21 cellular contexts compared by ENCODE assay signal in genomic region chr22:26552466-26552865, GRCh38. TPM values are rescaled to one million over a fixed set of nuclear protein-coding genes. Genes with fewer than 3 reads are reported as not detected.
DNase-seq lines count a peak whose midpoint lies in the region; ATAC-seq and TF ChIP-seq lines count a peak whose summit lies in the region.
"Had no signal": no experiment of that assay in that cellular context is flagged by ENCODE, and none has a peak within 500 bp of the region (broad histone marks: within the 10 kb centered on the region; RNA-seq: fewer than 3 reads in every experiment).

No MANE protein-coding gene starts in this region.

- H3K9me3 Mint-ChIP-seq in CD4-positive, alpha-beta T cell = no peaks in the 10 kb centered on the region
- H3K9me3 Mint-ChIP-seq: mesothelial cell of epicardium had no signal

- peak overlapping the region; percentile 19 for H3K4me2 ChIP-seq in OCI-LY1 (ENCODE audit: low read length)
- H3K4me2 ChIP-seq in fibroblast of lung (ENCODE audit: extremely low read depth, insufficient read depth, low read length) = no peak overlapping the region

- no peaks in the 10 kb centered on the region for H3K9me3 ChIP-seq in OCI-LY1 (ENCODE audit: low read length)
- no peaks in the 10 kb centered on the region for H3K9me3 ChIP-seq in fibroblast of lung (ENCODE audit: control insufficient read depth, insufficient read depth, low read depth, low read length)
- no peaks in the 10 kb centered on the region for H3K9me3 ChIP-seq in psoas muscle
- no peaks in the 10 kb centered on the region for H3K9me3 ChIP-seq in CD4-positive, alpha-beta T cell (ENCODE audit: control insufficient read depth, low read length)
- H3K9me3 ChIP-seq: heart right ventricle had no signal

- ATAC-seq in psoas muscle = no peak
- ATAC-seq in CD4-positive, alpha-beta T cell (ENCODE audit: poor library complexity) = no peak
- ATAC-seq: heart right ventricle, Panc1, right cardiac atrium had no signal

- POLR2A ChIA-PET in CD4-positive, alpha-beta T cell (lab: Charles Lee) = interaction anchor here (0.5 kb wide), 1 partner anchor 119 kb away, joined by 4 read pairs; no protein-coding TSS in a partner anchor

- 0 out of 2 replicates have a peak, but pooled peaks cover 3% of the 10 kb centered on the region for H3F3A ChIP-seq in OCI-LY1 (ENCODE audit: insufficient read depth, low read length)

- H3K36me3 ChIP-seq in OCI-LY1 (ENCODE audit: insufficient read depth, low read length) (peaks cover 12% of the 10 kb centered on the region), fibroblast of lung (ENCODE audit: control insufficient read depth, insufficient read depth, low read length) (no peaks in the 10 kb centered on the region), psoas muscle (ENCODE audit: insufficient read depth in 1 of 2, low read depth in 1 of 2) (no peaks in the 10 kb centered on the region)
- H3K36me3 ChIP-seq: heart right ventricle had no signal

- H3K4me1 Mint-ChIP-seq in CD4-positive, alpha-beta T cell (ENCODE audit: low read depth) = peaks cover 8% of the 10 kb centered on the region

- H3K27me3 ChIP-seq in OCI-LY1 (ENCODE audit: insufficient read depth, low read length) (no peaks in the 10 kb centered on the region), fibroblast of lung (ENCODE audit: control insufficient read depth, insufficient read depth, low read length) (no peaks in the 10 kb centered on the region), psoas muscle (ENCODE audit: insufficient read depth in 3 of 3, low read length in 2 of 3) (no peaks in the 10 kb centered on the region)
- H3K27me3 ChIP-seq in CD4-positive, alpha-beta T cell (ENCODE audit: control insufficient read depth, insufficient read depth, low read length) = no peaks in the 10 kb centered on the region
- H3K27me3 ChIP-seq: heart right ventricle had no signal

- 53 to 78% (median 66%) methylated on average over 9 to 10 of the region's 10 CpGs for WGBS in psoas muscle, 3 donors

- CTCF ChIA-PET in CD4-positive, alpha-beta T cell (lab: Charles Lee) = interaction anchor here (0.7 kb wide), 1 partner anchor 121 kb away, joined by 3 read pairs; no protein-coding TSS in a partner anchor

- no peak overlapping the region for H2AFZ ChIP-seq in OCI-LY1 (ENCODE audit: low read length)
- no peak overlapping the region for H2AFZ ChIP-seq in fibroblast of lung (ENCODE audit: low read length)

- H3K9me2 ChIP-seq in OCI-LY1 (ENCODE audit: low read depth, low read length) = no peaks in the 10 kb centered on the region

- H3K9ac ChIP-seq in OCI-LY1 (ENCODE audit: low read length) (no peak overlapping the region), fibroblast of lung (ENCODE audit: insufficient read depth, low read length) (no peak overlapping the region)

- no peaks in the 10 kb centered on the region for H3K36me3 Mint-ChIP-seq in CD4-positive, alpha-beta T cell (ENCODE audit: low read depth)
- H3K36me3 Mint-ChIP-seq: mesothelial cell of epicardium had no signal

- H3K27me3 Mint-ChIP-seq in CD4-positive, alpha-beta T cell = no peaks in the 10 kb centered on the region
- H3K27me3 Mint-ChIP-seq: activated CD4-positive, alpha-beta T cell treated with anti-CD3 and anti-CD28 coated beads, Interleukin-2, amount 10 ng/mL, durations not matched to agents 7 days and 5 days had no signal

- H4K20me1 ChIP-seq in OCI-LY1 (ENCODE audit: insufficient read depth, low read length) (no peaks in the 10 kb centered on the region), fibroblast of lung (ENCODE audit: control insufficient read depth, extremely low read depth, insufficient read depth, low read length) (no peaks in the 10 kb centered on the region)

- H3K4me3 ChIP-seq in OCI-LY1 (ENCODE audit: low read depth, low read length, poor library complexity, severe bottlenecking) (no peak overlapping the region), fibroblast of lung (replicated peaks in 1 of 4; ENCODE audit: control extremely low read depth in 1 of 4, insufficient read depth in 1 of 4, low read depth in 3 of 4, low read length in 4 of 4) (no peak overlapping the region), psoas muscle (no peak overlapping the region)
- H3K4me3 ChIP-seq: heart right ventricle had no signal

- DNase-seq in EL = peak; percentile 38
- DNase-seq in fibroblast of lung (ENCODE audit: low read depth in 2 of 2) = peak; percentile 35 to 54
- DNase-seq in psoas muscle = no peak
- no peak for DNase-seq in erythroblast (lab: John Stamatoyannopoulos, UW)
- DNase-seq in cerebellar nuclear complex (lab: John Stamatoyannopoulos, UW) = no peak
- DNase-seq in CD4-positive, alpha-beta T cell = no peak
- DNase-seq in activated CD4-positive, alpha-beta T cell treated with anti-CD3 and anti-CD28 coated beads, Interleukin-2, amount 50 U/mL, for 1 hour = no peak
- DNase-seq: activated CD4-positive, alpha-beta T cell treated with anti-CD3 and anti-CD28 coated beads, Interleukin-2, amount 10 ng/mL, durations not matched to agents 7 days and 5 days; activated naive CD4-positive, alpha-beta T cell; aorta; Calu3; cortex of kidney; GF-D8; heart right ventricle; KBM-7; NCI-H1092; right cardiac atrium; stimulated activated CD4-positive, alpha-beta T cell treated with anti-CD3 and anti-CD28 coated beads, Interleukin-1b, Interleukin-23, amount 100 ng/mL, for 48 hours had no signal

- peak overlapping the region; percentile 94 for H3K27ac ChIP-seq in OCI-LY1 (ENCODE audit: low read depth, low read length, poor library complexity, severe bottlenecking)
- H3K27ac ChIP-seq in fibroblast of lung (ENCODE audit: insufficient read depth, low read length) = peak overlapping the region; percentile 90
- peak overlapping the region; percentile 76 for H3K27ac ChIP-seq in psoas muscle
- H3K27ac ChIP-seq in CD4-positive, alpha-beta T cell (ENCODE audit: low read depth, low read length) = no peak overlapping the region

- TF ChIP-seq POLR2A in erythroblast (IDR thresholded peaks at IDR 0.05; ENCODE audit: low read length) = no peak

- H3K79me2 ChIP-seq in OCI-LY1 (ENCODE audit: insufficient read depth, low read length) = peaks cover 7% of the 10 kb centered on the region
- H3K79me2 ChIP-seq in fibroblast of lung (ENCODE audit: control insufficient read depth, insufficient read depth, low read length) = peaks cover 12% of the 10 kb centered on the region

- TF ChIP-seq CTCF in OCI-LY1 (IDR thresholded peaks at IDR 0.05; ENCODE audit: low read length) (no peak), fibroblast of lung (conservative IDR thresholded peaks at IDR 0.05 in 1 of 2, IDR thresholded peaks at IDR 0.05 in 1 of 2; ENCODE audit: low read depth in 1 of 2, low read length in 2 of 2) (no peak), psoas muscle (IDR thresholded peaks at IDR 0.05) (no peak)
- no peak for TF ChIP-seq CTCF in CD4-positive, alpha-beta T cell (IDR thresholded peaks at IDR 0.05)

- intact Hi-C loops in psoas muscle (cut with DNase I) = loop anchor here in 1 of 2 donors (5.0 kb wide), 1 partner anchor 35 kb away; no protein-coding TSS in a partner anchor
- intact Hi-C loops in CD4-positive, alpha-beta T cell (cut with DNase I, micrococcal nuclease) = no loop called here

- H3K4me1 ChIP-seq in OCI-LY1 (ENCODE audit: insufficient read depth, low read length, severe bottlenecking) (peaks cover 87% of the 10 kb centered on the region), fibroblast of lung (ENCODE audit: control insufficient read depth, extremely low read depth, insufficient read depth, low read length) (peaks cover 19% of the 10 kb centered on the region), psoas muscle (peaks cover 75% of the 10 kb centered on the region)

- no peak overlapping the region for H3K4me3 Mint-ChIP-seq in CD4-positive, alpha-beta T cell
- H3K4me3 Mint-ChIP-seq: activated CD4-positive, alpha-beta T cell treated with anti-CD3 and anti-CD28 coated beads, Interleukin-2, amount 10 ng/mL, durations not matched to agents 7 days and 5 days; mesothelial cell of epicardium had no signal

- H3K27ac Mint-ChIP-seq in CD4-positive, alpha-beta T cell = no peak overlapping the region
- H3K27ac Mint-ChIP-seq: activated CD4-positive, alpha-beta T cell treated with anti-CD3 and anti-CD28 coated beads, Interleukin-2, amount 10 ng/mL, durations not matched to agents 7 days and 5 days; mesothelial cell of epicardium had no signal

RNA-seq across cellular contexts. Expression of gene TPST2, which starts 37.5 kb away (rescaled TPM):
- total RNA-seq in fibroblast of lung (17.7 and 35.0 TPM in 2 replicates), psoas muscle (10 to 100 TPM; 22.1 to 41.3 (median 28.5) TPM)
- polyA plus RNA-seq in fibroblast of lung (26.1 and 32.5 TPM in 2 replicates), psoas muscle (10 to 100 TPM; 30.5 to 76.4 (median 46.9) TPM)
- polyA plus RNA-seq in fibroblast of lung (2012) = 22.2 and 24.2 TPM in 2 replicates
- polyA minus RNA-seq in fibroblast of lung (ENCODE audit: low replicate concordance) = 51.5 and 51.6 TPM in 2 replicates
- 1 to 10 TPM; 7.2 to 7.4 TPM for total RNA-seq in CD4-positive, alpha-beta T cell

RNA-seq across cellular contexts. Expression of gene TFIP11, which starts 40.2 kb away (rescaled TPM):
- total RNA-seq in fibroblast of lung (40.3 TPM in 2 replicates), psoas muscle (10 to 100 TPM; 29.1 to 48.6 (median 33.5) TPM)
- polyA plus RNA-seq in fibroblast of lung (24.2 and 31.1 TPM in 2 replicates), psoas muscle (10 to 100 TPM; 28.8 to 56.1 (median 37.8) TPM)
- polyA plus RNA-seq in fibroblast of lung (2012) = 21.8 and 31.0 TPM in 2 replicates
- 19.5 and 59.6 TPM in 2 replicates for polyA minus RNA-seq in fibroblast of lung (ENCODE audit: low replicate concordance)
- 100 to 1,000 TPM; 111 TPM for total RNA-seq in CD4-positive, alpha-beta T cell

Comparison
In these comparisons a context has a peak if more than half of its experiments do, and no peak if none do; other contexts are left out.
1. DNase-seq: peak in EL (single experiment) and fibroblast of lung (2 of 2); none in psoas muscle (0 of 2), erythroblast (0 of 2), cerebellar nuclear complex (0 of 2), CD4-positive, alpha-beta T cell (0 of 10) and activated CD4-positive, alpha-beta T cell treated with anti-CD3 and anti-CD28 coated beads, Interleukin-2, amount 50 U/mL, for 1 hour (single experiment).